In genomic region chr6:131136021-131136847, GRCh38 we compare ENCODE assay signal across 8 cellular contexts. TPM values are rescaled to one million over a fixed set of nuclear protein-coding genes. Genes with fewer than 3 reads are reported as not detected.
DNase-seq lines count a peak whose midpoint lies in the region; ATAC-seq and TF ChIP-seq lines count a peak whose summit lies in the region.

No MANE protein-coding gene starts in this region.

- H3K36me3 Mint-ChIP-seq in activated CD4-positive, alpha-beta T cell treated with anti-CD3 and anti-CD28 coated beads for 36 hours (ENCODE audit: low read depth) = no peaks in the 10 kb centered on the region
- H3K36me3 Mint-ChIP-seq in MCF 10A (ENCODE audit: insufficient read depth, unreplicated experiment) = no peaks in the 10 kb centered on the region

- no peaks in the 10 kb centered on the region for H3K9me3 Mint-ChIP-seq in activated CD4-positive, alpha-beta T cell treated with anti-CD3 and anti-CD28 coated beads for 36 hours (ENCODE audit: low read depth)
- no peaks in the 10 kb centered on the region for H3K9me3 Mint-ChIP-seq in MCF 10A (ENCODE audit: unreplicated experiment)

- CTCF ChIA-PET in activated CD4-positive, alpha-beta T cell treated with anti-CD3 and anti-CD28 coated beads for 36 hours (lab: Charles Lee) = no interaction called here
- CTCF ChIA-PET in MCF 10A (lab: Yijun Ruan, JAX) = no interaction called here

- intact Hi-C loops in activated CD4-positive, alpha-beta T cell treated with anti-CD3 and anti-CD28 coated beads for 36 hours (cut with DNase I, micrococcal nuclease) = loop anchor here (5.0 kb wide), 2 partner anchors 74 to 396 kb away; partner anchors contain the start of gene EPB41L2 (in 1 of the 2)
- intact Hi-C loops in MCF 10A (cut with micrococcal nuclease) (no loop called here), spleen (cut with DNase I; ENCODE audit: low total_unique reads) (no loop called here)

- no peaks in the 10 kb centered on the region for H3K27me3 ChIP-seq in KMS-11 (ENCODE audit: insufficient read depth, low read depth)
- H3K27me3 ChIP-seq in spleen (replicated peaks in 1 of 7) = no peaks in the 10 kb centered on the region

- peaks cover 7% of the 10 kb centered on the region for H3K4me1 ChIP-seq in KMS-11 (ENCODE audit: low read depth, poor library complexity, severe bottlenecking)
- H3K4me1 ChIP-seq in spleen = peaks cover 9 to 45% (median 20%) of the 10 kb centered on the region in 6 donors

- no peak for TF ChIP-seq CTCF in KMS-11 (conservative IDR thresholded peaks at IDR 0.05; ENCODE audit: low read depth, low read length)
- no peak for TF ChIP-seq CTCF in MCF 10A (IDR thresholded peaks at IDR 0.05; ENCODE audit: unreplicated experiment)
- TF ChIP-seq CTCF in spleen (IDR thresholded peaks at IDR 0.05 in 8 of 11, conservative IDR thresholded peaks at IDR 0.05 in 3 of 11) = no peak

- WGBS in spleen, 5 donors = 13 to 18% (median 17%) methylated on average over 19 of the region's 19 CpGs

- H3K27me3 Mint-ChIP-seq in activated CD4-positive, alpha-beta T cell treated with anti-CD3 and anti-CD28 coated beads for 36 hours = no peaks in the 10 kb centered on the region
- no peaks in the 10 kb centered on the region for H3K27me3 Mint-ChIP-seq in MCF 10A (ENCODE audit: insufficient read depth, unreplicated experiment)

- H3K4me3 ChIP-seq in KMS-11 (IDR thresholded peaks at IDR 0.05; ENCODE audit: insufficient read depth, low read depth, low read length) (peak overlapping the region; percentile 43), spleen (peak overlapping the region; percentile 67 to 81 (median 77))

- no peak for ATAC-seq in activated CD4-positive, alpha-beta T cell treated with anti-CD3 and anti-CD28 coated beads for 36 hours

- TF ChIP-seq POLR2A in spleen (IDR thresholded peaks at IDR 0.05) = no peak

- H3K36me3 ChIP-seq in KMS-11 (ENCODE audit: insufficient read depth) = no peaks in the 10 kb centered on the region
- no peaks in the 10 kb centered on the region for H3K36me3 ChIP-seq in spleen

- H3K4me2 ChIP-seq in KMS-11 = peak overlapping the region; percentile 38

- no peaks in the 10 kb centered on the region for H3K9me3 ChIP-seq in spleen

- H3K27ac ChIP-seq in KMS-11 (peak overlapping the region; percentile 38; the same call in 1 of the 2 replicates), spleen (peak overlapping the region; percentile 90 to 95 (median 92))

- no peaks in the 10 kb centered on the region for H3K79me2 ChIP-seq in KMS-11 (ENCODE audit: insufficient read depth, low read depth)

- peaks cover 12% of the 10 kb centered on the region for H3K4me1 Mint-ChIP-seq in activated CD4-positive, alpha-beta T cell treated with anti-CD3 and anti-CD28 coated beads for 36 hours
- peaks cover 7% of the 10 kb centered on the region for H3K4me1 Mint-ChIP-seq in MCF 10A (ENCODE audit: insufficient read depth, unreplicated experiment)

- POLR2A ChIA-PET in activated CD4-positive, alpha-beta T cell treated with anti-CD3 and anti-CD28 coated beads for 36 hours (lab: Charles Lee) = no interaction called here
- POLR2A ChIA-PET in MCF 10A (lab: Yijun Ruan, JAX) = no interaction called here

- peak overlapping the region; percentile 91 for H3K4me3 Mint-ChIP-seq in activated CD4-positive, alpha-beta T cell treated with anti-CD3 and anti-CD28 coated beads for 36 hours
- H3K4me3 Mint-ChIP-seq in MCF 10A (ENCODE audit: unreplicated experiment) = peak overlapping the region; percentile 93

- BruUV-seq in MCF 10A (replicated peaks; lab: Mats Ljungman, UMichigan) = TSS peak; percentile 51

- no peaks in the 10 kb centered on the region for H4K20me1 ChIP-seq in KMS-11 (ENCODE audit: insufficient read depth)

- peak overlapping the region; percentile 62; the same call in 1 of the 2 replicates for H3K9ac ChIP-seq in KMS-11

- DNase-seq in activated CD4-positive, alpha-beta T cell treated with anti-CD3 and anti-CD28 coated beads for 36 hours = no peak
- DNase-seq in activated CD4-positive, alpha-beta T cell treated with anti-CD3 and anti-CD28 coated beads for 4 hours = no peak
- DNase-seq in MCF 10A (ENCODE audit: unreplicated experiment) (peak; percentile 50), inferior parietal cortex (ENCODE audit: extremely low spot score) (peak; percentile 67), spleen (no peak), NCI-H2029 treated with DMSO at 0.1 percent for 48 hours (lab: John Stamatoyannopoulos, UW) (no peak)
- DNase-seq in effector CD4-positive, alpha-beta T cell = no peak

- H2AFZ ChIP-seq in KMS-11 (ENCODE audit: low read depth) = peak overlapping the region; percentile 98

- H3K27ac Mint-ChIP-seq in activated CD4-positive, alpha-beta T cell treated with anti-CD3 and anti-CD28 coated beads for 36 hours = peak overlapping the region; percentile 97
- peak overlapping the region; percentile 92 for H3K27ac Mint-ChIP-seq in MCF 10A (ENCODE audit: low read depth, unreplicated experiment)

RNA-seq across cellular contexts. Expression of gene AKAP7, which starts 1.0 kb away (rescaled TPM):
- 1 to 10 TPM; 5.1 to 6.0 TPM for total RNA-seq in activated CD4-positive, alpha-beta T cell treated with anti-CD3 and anti-CD28 coated beads for 36 hours
- total RNA-seq in MCF 10A (2022) (2.9 and 5.6 TPM in 2 replicates), spleen (10 to 100 TPM in 6 of 7 donors, 1 to 10 TPM in 1; 8.0 to 23.8 (median 17.8) TPM)
- 10 to 100 TPM in 1 of 3 donors, 1 to 10 TPM in 2; 6.6 to 10.9 (median 7.8) TPM for polyA plus RNA-seq in spleen

Comparison
In these comparisons a context has a peak if more than half of its experiments do, and no peak if none do; other contexts are left out.
1. DNase-seq: peak in MCF 10A (single experiment) and inferior parietal cortex (single experiment); none in activated CD4-positive, alpha-beta T cell treated with anti-CD3 and anti-CD28 coated beads for 36 hours (single experiment), activated CD4-positive, alpha-beta T cell treated with anti-CD3 and anti-CD28 coated beads for 4 hours (0 of 2), spleen (single experiment), effector CD4-positive, alpha-beta T cell (single experiment) and NCI-H2029 treated with DMSO at 0.1 percent for 48 hours (single experiment).
2. intact Hi-C loops: an anchor here in activated CD4-positive, alpha-beta T cell treated with anti-CD3 and anti-CD28 coated beads for 36 hours (5.0 kb wide); none called in MCF 10A and spleen.